In the genomic region with DNA sequence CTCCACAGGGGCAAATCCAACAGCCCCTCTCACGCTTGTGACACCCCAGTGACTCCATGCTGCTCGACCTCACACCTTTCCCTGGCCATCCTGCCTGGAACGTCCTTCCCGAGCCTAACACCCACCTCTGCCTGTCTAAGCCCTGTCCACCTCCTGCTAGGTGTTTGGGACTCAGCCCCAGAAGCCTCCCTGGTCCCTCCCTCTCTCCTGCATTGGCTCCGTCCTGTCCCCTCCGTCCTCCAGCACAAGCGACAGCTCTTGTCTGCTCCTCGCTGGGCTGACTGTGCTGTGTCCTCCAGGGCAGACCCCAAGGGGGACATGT, we compare ENCODE assay signal across 26 cellular contexts.
"Had no signal": no experiment of that assay in that cellular context is flagged by ENCODE, and none has a peak within 500 bp of the region (broad histone marks: within the 10 kb centered on the region; RNA-seq: fewer than 3 reads in every experiment).

No MANE protein-coding gene starts in this region.

- FAIRE-seq: colon, keratinocyte, pancreas had no signal

- H3K4me1 ChIP-seq: gastrocnemius medialis, lower lobe of right lung, pancreas, prostate gland, right atrium auricular region, sigmoid colon, testis, tibial artery, upper lobe of right lung, uterus had no signal

- H3K4me3 ChIP-seq: dorsolateral prefrontal cortex, gastrocnemius medialis, lower lobe of right lung, pancreas, prostate gland, right atrium auricular region, sigmoid colon, testis, tibial artery, upper lobe of right lung, uterus had no signal

- H3K36me3 ChIP-seq: gastrocnemius medialis, lower lobe of right lung, pancreas, prostate gland, right atrium auricular region, sigmoid colon, tibial artery, upper lobe of right lung, uterus had no signal

- H3K27ac ChIP-seq: dorsolateral prefrontal cortex, epithelial cell of prostate, gastrocnemius medialis, lower lobe of right lung, pancreas, prostate gland, right atrium auricular region, sigmoid colon, testis, tibial artery, upper lobe of right lung, uterus had no signal

- H3K4me3 Mint-ChIP-seq: natural killer cell; stimulated activated effector memory CD8-positive, alpha-beta T cell treated with anti-CD3 and anti-CD28 coated beads, Interleukin-12 subunit alpha, Interleukin-12 subunit beta, amount 100 ng/mL, for 72 hours had no signal

- H3K36me3 Mint-ChIP-seq: natural killer cell had no signal

- ATAC-seq: esophagus mucosa; gastrocnemius medialis; left ventricle myocardium superior; lower lobe of right lung; natural killer cell; pancreas; stimulated activated effector memory CD8-positive, alpha-beta T cell treated with anti-CD3 and anti-CD28 coated beads, Interleukin-12 subunit alpha, Interleukin-12 subunit beta, amount 100 ng/mL, for 72 hours; upper lobe of right lung had no signal

- H3K27me3 ChIP-seq: pancreas, right atrium auricular region, testis had no signal

- H3K27ac Mint-ChIP-seq: natural killer cell; stimulated activated effector memory CD8-positive, alpha-beta T cell treated with anti-CD3 and anti-CD28 coated beads, Interleukin-12 subunit alpha, Interleukin-12 subunit beta, amount 100 ng/mL, for 72 hours had no signal

- DNase-seq: dorsolateral prefrontal cortex; effector CD4-positive, alpha-beta T cell; foreskin fibroblast; gastrocnemius medialis; head of caudate nucleus; left ventricle myocardium superior; lower lobe of right lung; natural killer cell; occipital lobe; pancreas; sigmoid colon; stimulated activated CD4-positive, alpha-beta T cell treated with anti-CD3 and anti-CD28 coated beads, Interleukin-2, amount 100 ng/mL, for 24 hours; stimulated activated CD4-positive, alpha-beta T cell treated with anti-CD3 and anti-CD28 coated beads, Interleukin-4, amount 100 ng/mL, for 24 hours; stimulated activated naive CD4-positive, alpha-beta T cell treated with Interleukin-2 at 50 U/mL for 16 hours; substantia nigra; testis; tibial artery; upper lobe of right lung; uterus had no signal

- H3K9me3 ChIP-seq: gastrocnemius medialis, lower lobe of right lung, pancreas, prostate gland, right atrium auricular region, sigmoid colon, testis, tibial artery, upper lobe of right lung, uterus had no signal
